In the genomic region with DNA sequence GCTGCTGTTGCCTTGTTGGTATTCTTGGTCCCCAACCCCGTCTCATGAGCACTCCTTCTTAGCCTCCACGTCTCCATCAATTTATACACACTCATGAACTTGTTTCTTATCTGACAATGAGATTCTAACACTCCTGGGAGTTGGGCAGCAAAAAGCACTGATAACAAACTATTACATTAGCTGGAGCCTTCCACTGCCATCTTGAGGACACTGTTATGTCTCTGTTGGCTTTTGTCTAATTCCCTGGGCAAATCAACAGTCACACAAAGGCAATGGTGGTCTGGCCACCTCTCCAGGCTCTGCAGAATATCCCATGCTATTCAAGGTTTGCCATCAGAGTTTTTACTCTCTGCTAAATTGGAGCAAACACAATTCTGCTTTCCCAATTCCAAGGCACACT, we compare ENCODE assay signal across 16 cellular contexts.
A peak's percentile ranks its signal among the peaks of the same experiment; 100 is the strongest.
DNase-seq lines count a peak whose midpoint lies in the region; ATAC-seq and TF ChIP-seq lines count a peak whose summit lies in the region.
"Had no signal": no experiment of that assay in that cellular context is flagged by ENCODE, and none has a peak within 500 bp of the region (broad histone marks: within the 10 kb centered on the region; RNA-seq: fewer than 3 reads in every experiment).

No MANE protein-coding gene starts in this region.

- no peaks in the 10 kb centered on the region for H3K4me1 Mint-ChIP-seq in activated T-cell treated with anti-CD3 and anti-CD28 coated beads, Interleukin-2, amount 50 U/mL, for 72 hours (ENCODE audit: low read depth)
- H3K4me1 Mint-ChIP-seq: CD4-positive, alpha-beta memory T cell had no signal

- no peak overlapping the region for H2AFZ ChIP-seq in HCT116 (ENCODE audit: low read depth, low read length, poor library complexity, severe bottlenecking)

- H3K9ac ChIP-seq in BLaER1 (no peak overlapping the region), HCT116 (ENCODE audit: low read length) (no peak overlapping the region)

- H3K4me3 Mint-ChIP-seq in activated T-cell treated with anti-CD3 and anti-CD28 coated beads, Interleukin-2, amount 50 U/mL, for 72 hours: no peak overlapping the region
- H3K4me3 Mint-ChIP-seq: CD4-positive, alpha-beta memory T cell had no signal

- H3K9me2 ChIP-seq in HCT116 (ENCODE audit: insufficient read depth): no peaks in the 10 kb centered on the region

- no peaks in the 10 kb centered on the region for H3K36me3 Mint-ChIP-seq in activated T-cell treated with anti-CD3 and anti-CD28 coated beads, Interleukin-2, amount 50 U/mL, for 72 hours (ENCODE audit: insufficient read depth in 2 of 2)
- H3K36me3 Mint-ChIP-seq: CD4-positive, alpha-beta memory T cell had no signal

- no peak for DNase-seq in HCT116 (ENCODE audit: low read depth, low spot score)
- peak; percentile 9 for DNase-seq in OCI-M1 (lab: John Stamatoyannopoulos, UW)
- DNase-seq in epithelial cell of proximal tubule (ENCODE audit: low read depth): no peak
- no peak for DNase-seq in activated T-cell treated with anti-CD3 and anti-CD28 coated beads, Interleukin-2, amount 50 U/mL, for 72 hours
- DNase-seq in kidney tubule cell (ENCODE audit: low spot score): no peak
- DNase-seq in activated CD4-positive, alpha-beta T cell treated with anti-CD3 and anti-CD28 coated beads for 1 hour: no peak
- DNase-seq: AML-193; Calu3; CD4-positive, alpha-beta memory T cell; GOT3; NCI-H1930; NCI-H510A; RPMI8226; SIG-M5 had no signal

- H3K36me3 ChIP-seq in BLaER1 (no peaks in the 10 kb centered on the region), HCT116 (ENCODE audit: control insufficient read depth in 1 of 2, insufficient read depth in 2 of 2, low read length in 2 of 2) (no peaks in the 10 kb centered on the region)

- no peaks in the 10 kb centered on the region for H4K20me1 ChIP-seq in BLaER1
- H4K20me1 ChIP-seq in HCT116 (ENCODE audit: insufficient read depth): no peaks in the 10 kb centered on the region

- H3K9me3 ChIP-seq in BLaER1 (no peaks in the 10 kb centered on the region), HCT116 (ENCODE audit: control insufficient read depth in 1 of 2, insufficient read depth in 1 of 2, low read depth in 1 of 2, low read length in 2 of 2) (no peaks in the 10 kb centered on the region)

- H3K4me2 ChIP-seq in BLaER1: peak overlapping the region; percentile 52
- no peak overlapping the region for H3K4me2 ChIP-seq in HCT116 (ENCODE audit: low read length)

- H3K27ac Mint-ChIP-seq in activated T-cell treated with anti-CD3 and anti-CD28 coated beads, Interleukin-2, amount 50 U/mL, for 72 hours: no peak overlapping the region

- peaks cover 0 to 1% of the 10 kb centered on the region in 2 donors for H3K9me3 Mint-ChIP-seq in activated T-cell treated with anti-CD3 and anti-CD28 coated beads, Interleukin-2, amount 50 U/mL, for 72 hours

- CTCF ChIA-PET in HCT116 (lab: Charles Lee): no interaction called here

- RAD21 ChIA-PET in HCT116 (lab: Charles Lee; ENCODE audit: low non-redundant PET in 1 of 2, low total read pairs in 2 of 2, uncharacterized antibody in 2 of 2, unreplicated experiment in 2 of 2): no interaction called here

- H3K4me1 ChIP-seq in BLaER1: peaks cover 26% of the 10 kb centered on the region
- H3K4me1 ChIP-seq in HCT116 (ENCODE audit: control insufficient read depth in 1 of 2, insufficient read depth in 2 of 2, low read length in 2 of 2): no peaks in the 10 kb centered on the region

- no peaks in the 10 kb centered on the region for H3K27me3 ChIP-seq in BLaER1
- no peaks in the 10 kb centered on the region for H3K27me3 ChIP-seq in HCT116 (ENCODE audit: insufficient read depth, low read length)

- H3K4me3 ChIP-seq in BLaER1 (no peak overlapping the region), HCT116 (replicated peaks in 1 of 2; ENCODE audit: low read depth in 1 of 2, low read length in 2 of 2) (no peak overlapping the region), epithelial cell of proximal tubule (ENCODE audit: low read depth, low read length) (no peak overlapping the region)

- TF ChIP-seq RAD21 in HCT116 (IDR thresholded peaks at IDR 0.05; ENCODE audit: low read depth): 0 out of 2 replicates have a peak, but pooled peaks have one; percentile 14

- H3K79me2 ChIP-seq in HCT116 (ENCODE audit: insufficient read depth, low read length): no peaks in the 10 kb centered on the region

- TF ChIP-seq CTCF in HCT116 (IDR thresholded peaks at IDR 0.05 in 2 of 3, conservative IDR thresholded peaks at IDR 0.05 in 1 of 3; ENCODE audit: borderline replicate concordance in 1 of 3, insufficient read depth in 1 of 3, low read depth in 2 of 3, low read length in 2 of 3) (no peak), epithelial cell of proximal tubule (conservative IDR thresholded peaks at IDR 0.05; ENCODE audit: low read depth, low read length) (peak; percentile 5)

- intact Hi-C loops in HCT116 (cut with micrococcal nuclease): no loop called here

- BruUV-seq in HCT116 (replicated peaks; lab: Mats Ljungman, UMichigan): no TSS peak

- POLR2A ChIA-PET in HCT116 (lab: Charles Lee): no interaction called here

- H3K27me3 Mint-ChIP-seq in activated T-cell treated with anti-CD3 and anti-CD28 coated beads, Interleukin-2, amount 50 U/mL, for 72 hours (ENCODE audit: low read depth): peaks cover 8% of the 10 kb centered on the region

- no peak for TF ChIP-seq POLR2A in HCT116 (IDR thresholded peaks at IDR 0.05; ENCODE audit: borderline replicate concordance, extremely low read depth, insufficient read depth, insufficient read length)

- H3K27ac ChIP-seq in BLaER1 (no peak overlapping the region), HCT116 (ENCODE audit: low read depth, low read length) (no peak overlapping the region)

- no peak for ATAC-seq in HCT116
- ATAC-seq in activated T-cell treated with anti-CD3 and anti-CD28 coated beads, Interleukin-2, amount 50 U/mL, for 72 hours (replicated peaks in 1 of 2): no peak
- ATAC-seq in GM19395 (IDR thresholded peaks at IDR 0.05; ENCODE audit: unreplicated experiment): no peak

TF ChIP-seq in HCT116, 20 proteins besides CTCF, POLR2A, EP300 and RAD21:
- TF ChIP-seq ATF3 (IDR thresholded peaks at IDR 0.05) (no peak), SIN3A (IDR thresholded peaks at IDR 0.05; ENCODE audit: low read depth) (no peak), YY1 (IDR thresholded peaks at IDR 0.05; ENCODE audit: extremely low read depth, insufficient replicate concordance, low read depth, low read length) (no peak), FOSL1 (IDR thresholded peaks at IDR 0.05; ENCODE audit: low read depth) (no peak), EZH2phosphoT487 (IDR thresholded peaks at IDR 0.05; ENCODE audit: borderline replicate concordance) (no peak), JUND (IDR thresholded peaks at IDR 0.05) (no peak), EGR1 (IDR thresholded peaks at IDR 0.05; ENCODE audit: low read depth) (no peak), POLR2AphosphoS5 (IDR thresholded peaks at IDR 0.05; ENCODE audit: low read depth, low read length) (no peak), ZFX (IDR thresholded peaks at IDR 0.05) (no peak), SP1 (IDR thresholded peaks at IDR 0.05; ENCODE audit: low read depth) (no peak), EZH2 (IDR thresholded peaks at IDR 0.05) (no peak), REST (IDR thresholded peaks at IDR 0.05; ENCODE audit: low read depth) (no peak), ZNF274 (IDR thresholded peaks at IDR 0.05; ENCODE audit: low read depth, low read length) (no peak)
- TF ChIP-seq, protein P1, sequence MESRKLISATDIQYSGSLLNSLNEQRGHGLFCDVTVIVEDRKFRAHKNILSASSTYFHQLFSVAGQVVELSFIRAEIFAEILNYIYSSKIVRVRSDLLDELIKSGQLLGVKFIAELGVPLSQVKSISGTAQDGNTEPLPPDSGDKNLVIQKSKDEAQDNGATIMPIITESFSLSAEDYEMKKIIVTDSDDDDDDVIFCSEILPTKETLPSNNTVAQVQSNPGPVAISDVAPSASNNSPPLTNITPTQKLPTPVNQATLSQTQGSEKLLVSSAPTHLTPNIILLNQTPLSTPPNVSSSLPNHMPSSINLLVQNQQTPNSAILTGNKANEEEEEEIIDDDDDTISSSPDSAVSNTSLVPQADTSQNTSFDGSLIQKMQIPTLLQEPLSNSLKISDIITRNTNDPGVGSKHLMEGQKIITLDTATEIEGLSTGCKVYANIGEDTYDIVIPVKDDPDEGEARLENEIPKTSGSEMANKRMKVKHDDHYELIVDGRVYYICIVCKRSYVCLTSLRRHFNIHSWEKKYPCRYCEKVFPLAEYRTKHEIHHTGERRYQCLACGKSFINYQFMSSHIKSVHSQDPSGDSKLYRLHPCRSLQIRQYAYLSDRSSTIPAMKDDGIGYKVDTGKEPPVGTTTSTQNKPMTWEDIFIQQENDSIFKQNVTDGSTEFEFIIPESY (IDR thresholded peaks at IDR 0.05; ENCODE audit: extremely low read depth, insufficient replicate concordance, low read length): no peak
